In genomic region chr22:29270475-29271271, GRCh38 we compare ENCODE assay signal across 8 cellular contexts. TPM values are rescaled to one million over a fixed set of nuclear protein-coding genes. Genes with fewer than 3 reads are reported as not detected.
DNase-seq lines count a peak whose midpoint lies in the region; ATAC-seq and TF ChIP-seq lines count a peak whose summit lies in the region.

No MANE protein-coding gene starts in this region.

- H3K9me3 ChIP-seq in NT2/D1 (ENCODE audit: insufficient read depth, low read length) = no peaks in the 10 kb centered on the region
- no peaks in the 10 kb centered on the region for H3K9me3 ChIP-seq in duodenal mucosa (ENCODE audit: control insufficient read depth in 1 of 2, low read length in 2 of 2)
- no peaks in the 10 kb centered on the region for H3K9me3 ChIP-seq in neural progenitor cell (ENCODE audit: low read depth)

- H3K27ac ChIP-seq in duodenal mucosa (ENCODE audit: low read depth, low read length) (peak overlapping the region; percentile 49), neural progenitor cell (no peak overlapping the region)

- H3F3A ChIP-seq in neural progenitor cell (ENCODE audit: low read depth) = peaks cover 12% of the 10 kb centered on the region

- DNase-seq in GM06990 (ENCODE audit: extremely low read depth, insufficient read length) (no peak), NT2/D1 (ENCODE audit: low read depth, low spot score) (no peak), neural progenitor cell (ENCODE audit: low spot score) (peak; percentile 34), GM10248 (ENCODE audit: extremely low spot score) (no peak)

- H3K4me1 ChIP-seq in NT2/D1 (ENCODE audit: insufficient read depth, insufficient read length) (peaks cover 11% of the 10 kb centered on the region), duodenal mucosa (ENCODE audit: control insufficient read depth in 1 of 2, insufficient read depth in 2 of 2, low read length in 2 of 2) (peaks cover 68 to 71% of the 10 kb centered on the region in 2 donors), neural progenitor cell (peaks cover 40% of the 10 kb centered on the region)

- H4K20me1 ChIP-seq in neural progenitor cell (ENCODE audit: low read depth) = peaks cover 72% of the 10 kb centered on the region

- no peaks in the 10 kb centered on the region for H3K9me3 Mint-ChIP-seq in neural progenitor cell

- peak overlapping the region; percentile 95 for H3K4me2 ChIP-seq in neural progenitor cell

- peaks cover 97% of the 10 kb centered on the region for H3K79me2 ChIP-seq in neural progenitor cell (ENCODE audit: low read depth)

- POLR2A ChIA-PET in GM10248 (lab: Yijun Ruan, JAX) = interaction anchor here (0.5 to 2.4 kb wide), 2 partner anchors 9 to 19 kb away, joined by 6 to 13 read pairs; no protein-coding TSS in a partner anchor

- peaks cover 54% of the 10 kb centered on the region for H3K4me1 Mint-ChIP-seq in neural progenitor cell

- ATAC-seq in GM19397 (IDR thresholded peaks at IDR 0.05; ENCODE audit: unreplicated experiment) (no peak), HG02885 (IDR thresholded peaks at IDR 0.05; ENCODE audit: poor library complexity, unreplicated experiment) (no peak), GM21515 (IDR thresholded peaks at IDR 0.05; ENCODE audit: unreplicated experiment) (no peak)

- H3K36me3 Mint-ChIP-seq in neural progenitor cell = peaks cover 44% of the 10 kb centered on the region

- TF ChIP-seq CTCF in GM06990 (IDR thresholded peaks at IDR 0.05; ENCODE audit: insufficient read depth, low read length, poor library complexity, severe bottlenecking) (no peak), neural progenitor cell (IDR thresholded peaks at IDR 0.05) (no peak), GM10248 (IDR thresholded peaks at IDR 0.05; ENCODE audit: control extremely low read depth, extremely low read depth, low read depth, missing control alignments) (no peak)

- peak overlapping the region; percentile 95 for H3K4me3 Mint-ChIP-seq in neural progenitor cell

- H3K9ac ChIP-seq in NT2/D1 (ENCODE audit: insufficient read length, low read depth) = peak overlapping the region; percentile 98
- peak overlapping the region; percentile 90 to 94 for H3K9ac ChIP-seq in duodenal mucosa (ENCODE audit: low read depth in 1 of 2, low read length in 2 of 2)
- peak overlapping the region; percentile 15 for H3K9ac ChIP-seq in neural progenitor cell

- H3K27me3 Mint-ChIP-seq in neural progenitor cell (ENCODE audit: insufficient read depth, low read depth) = peaks cover 12% of the 10 kb centered on the region

- H3K36me3 ChIP-seq in GM06990 (ENCODE audit: control insufficient read depth, insufficient read depth, low read length) (peaks cover 1% of the 10 kb centered on the region), NT2/D1 (ENCODE audit: insufficient read depth, insufficient read length, low read length) (peaks cover 83% of the 10 kb centered on the region), duodenal mucosa (ENCODE audit: control insufficient read depth in 1 of 2, insufficient read depth in 2 of 2, low read length in 2 of 2) (peaks cover 19 to 33% of the 10 kb centered on the region in 2 donors), neural progenitor cell (peaks cover 19% of the 10 kb centered on the region)

- no peak overlapping the region for H2AFZ ChIP-seq in neural progenitor cell (replicated peaks)

- H3K4me3 ChIP-seq in GM06990 (replicated peaks; ENCODE audit: low read depth, low read length) = peak overlapping the region; percentile 98
- H3K4me3 ChIP-seq in NT2/D1 (ENCODE audit: insufficient read length, low read depth) = peak overlapping the region; percentile 90
- H3K4me3 ChIP-seq in duodenal mucosa (ENCODE audit: low read depth in 1 of 2, low read length in 2 of 2) = peak overlapping the region; percentile 81 to 93
- peak overlapping the region; percentile 89 for H3K4me3 ChIP-seq in neural progenitor cell

- H3K27ac Mint-ChIP-seq in neural progenitor cell = no peak overlapping the region

- H3K27me3 ChIP-seq in GM06990 (replicated peaks; ENCODE audit: control insufficient read depth, insufficient read depth, low read length) = no peaks in the 10 kb centered on the region
- no peaks in the 10 kb centered on the region for H3K27me3 ChIP-seq in NT2/D1 (ENCODE audit: insufficient read depth, insufficient read length)
- no peaks in the 10 kb centered on the region for H3K27me3 ChIP-seq in duodenal mucosa (ENCODE audit: control insufficient read depth in 1 of 2, insufficient read depth in 2 of 2, low read length in 2 of 2)
- no peaks in the 10 kb centered on the region for H3K27me3 ChIP-seq in neural progenitor cell

- CTCF ChIA-PET in GM10248 (lab: Yijun Ruan, JAX) = interaction anchor here (1.2 to 2.3 kb wide), 3 partner anchors 16 to 25 kb away, joined by 3 to 5 read pairs (median 5); no protein-coding TSS in a partner anchor

RNA-seq across cellular contexts. Expression of gene EWSR1, which starts 2.6 kb away (rescaled TPM):
- total RNA-seq in neural progenitor cell (ENCODE audit: low replicate concordance) = 281 and 379 TPM in 2 replicates

RNA-seq across cellular contexts. Expression of gene RHBDD3, which starts 2.9 kb away (rescaled TPM):
- total RNA-seq in neural progenitor cell (ENCODE audit: low replicate concordance) = 16.3 and 78.8 TPM in 2 replicates

RNA-seq across cellular contexts. Expression of gene GAS2L1, which starts 35.8 kb away (rescaled TPM):
- 0.95 and 5.1 TPM in 2 replicates for total RNA-seq in neural progenitor cell (ENCODE audit: low replicate concordance)

RNA-seq across cellular contexts. Expression of gene RASL10A, which starts 44.8 kb away (rescaled TPM):
- 0.09 and 0.26 TPM in 2 replicates for total RNA-seq in neural progenitor cell (ENCODE audit: low replicate concordance)

Comparison
In these comparisons a context has a peak if more than half of its experiments do, and no peak if none do; other contexts are left out.
1. H3K9ac ChIP-seq: peak in every context shown above with its lines; median percentile 98 in NT2/D1; 92 in duodenal mucosa; 15 in neural progenitor cell.